21 cellular contexts compared by ENCODE assay signal in genomic region chr7:155184923-155185322, GRCh38.
"Had no signal": no experiment of that assay in that cellular context is flagged by ENCODE, and none has a peak within 500 bp of the region (broad histone marks: within the 10 kb centered on the region; RNA-seq: fewer than 3 reads in every experiment).

No MANE protein-coding gene starts in this region.

- H3K4me3 ChIP-seq: dorsolateral prefrontal cortex, heart left ventricle, ovary, right atrium auricular region, stomach, thoracic aorta, transverse colon had no signal

- ATAC-seq: esophagus mucosa; heart left ventricle; left lobe of liver; naive thymus-derived CD4-positive, alpha-beta T cell had no signal

- FAIRE-seq: endometrium, frontal cortex, islet of Langerhans, small intestine had no signal

- H3K4me1 ChIP-seq: heart left ventricle, right atrium auricular region, stomach, transverse colon had no signal

- H3K36me3 ChIP-seq: heart left ventricle, ovary, right atrium auricular region, stomach, thoracic aorta, transverse colon had no signal

- H3K27me3 ChIP-seq: heart left ventricle, ovary, right atrium auricular region, transverse colon had no signal

- DNase-seq: cortex of kidney; dorsolateral prefrontal cortex; effector CD8-positive, alpha-beta T cell; hippocampal formation; mammary epithelial cell; naive thymus-derived CD4-positive, alpha-beta T cell; ovary; small intestine; stimulated activated CD4-positive, alpha-beta T cell treated with anti-CD3 and anti-CD28 coated beads, Interleukin-12 subunit alpha, Interleukin-12 subunit beta, amount 100 ng/mL, for 4 hours; stimulated activated naive CD4-positive, alpha-beta T cell; stomach; substantia nigra; transverse colon had no signal

- H3K27ac ChIP-seq: dorsolateral prefrontal cortex, heart left ventricle, ovary, right atrium auricular region, stomach, thoracic aorta, transverse colon had no signal
